Comparison of ENCODE assay signal across 8 cellular contexts in the genomic region with DNA sequence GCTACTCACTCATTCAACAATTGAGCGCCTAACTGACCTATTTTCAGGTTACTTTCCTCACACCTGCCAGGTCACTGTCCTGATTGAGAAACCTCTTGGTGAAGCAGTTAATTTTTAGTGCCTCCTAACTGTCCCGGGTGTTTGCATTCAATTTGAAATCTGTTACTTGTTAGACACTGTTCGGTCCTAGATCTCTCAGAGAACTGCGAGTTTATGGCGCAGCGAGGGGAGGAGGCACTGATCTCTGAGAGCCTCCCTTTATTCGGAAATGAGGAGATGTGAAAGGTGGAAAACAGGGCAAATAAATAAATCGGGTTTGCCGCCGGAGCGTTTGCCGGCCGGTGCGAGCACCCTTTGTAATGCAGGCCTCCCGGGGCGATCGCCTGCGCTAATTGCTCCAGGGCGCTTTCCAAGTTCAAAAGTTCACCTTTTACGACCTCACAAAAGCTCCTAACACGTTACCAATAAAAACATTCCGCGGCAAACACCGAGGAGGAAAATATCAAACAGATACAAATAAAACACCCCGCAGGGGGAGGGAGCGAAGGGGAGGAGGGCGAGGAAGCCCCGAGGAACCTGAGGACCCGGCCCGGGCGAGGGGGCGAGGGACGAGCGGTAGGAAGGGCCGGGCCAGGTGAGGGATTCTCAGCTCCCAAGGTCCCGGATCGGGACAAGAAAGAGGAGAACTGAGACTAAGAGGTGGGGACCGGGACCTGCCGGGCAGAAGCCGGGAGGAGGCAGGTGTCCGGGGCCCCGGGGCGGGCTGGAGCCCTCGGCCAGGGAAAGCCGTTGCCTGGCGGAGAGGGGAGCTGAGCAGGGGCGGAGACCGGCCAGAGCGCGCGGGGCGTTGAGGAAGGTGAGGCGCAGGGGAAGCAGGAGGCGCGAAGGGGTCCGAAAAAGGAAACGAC. TPM values are rescaled to one million over a fixed set of nuclear protein-coding genes. Genes with fewer than 3 reads are reported as not detected.
DNase-seq lines count a peak whose midpoint lies in the region; ATAC-seq and TF ChIP-seq lines count a peak whose summit lies in the region.

No MANE protein-coding gene starts in this region.

- H3K4me3 Mint-ChIP-seq in IgD-negative memory B cell: peak overlapping the region; percentile 74 to 95 (median 90)

- peak overlapping the region; percentile 55 to 92 (median 80) for H3K27ac Mint-ChIP-seq in IgD-negative memory B cell

- H3K27ac ChIP-seq in cardiac muscle cell (peak overlapping the region; percentile 96), rectal smooth muscle tissue (ENCODE audit: low read depth, low read length) (no peak overlapping the region)

- peaks cover 40% of the 10 kb centered on the region for H3K4me1 ChIP-seq in cardiac muscle cell (ENCODE audit: low read depth)
- H3K4me1 ChIP-seq in rectal smooth muscle tissue (ENCODE audit: control insufficient read depth, insufficient read depth, low read length): no peaks in the 10 kb centered on the region

- H3K9ac ChIP-seq in rectal smooth muscle tissue (ENCODE audit: low read length): peak overlapping the region; percentile 16

- TF ChIP-seq CTCF in cardiac muscle cell (IDR thresholded peaks at IDR 0.05; ENCODE audit: low read depth, low read length): no peak
- no peak for TF ChIP-seq CTCF in GM20000 (IDR thresholded peaks at IDR 0.05; ENCODE audit: extremely low read depth, missing control alignments)

- peaks cover 27 to 32% (median 30%) of the 10 kb centered on the region in 3 donors for H3K4me1 Mint-ChIP-seq in IgD-negative memory B cell

- no peaks in the 10 kb centered on the region for H3K36me3 Mint-ChIP-seq in IgD-negative memory B cell

- DNase-seq in COLO668 (lab: John Stamatoyannopoulos, UW; ENCODE audit: unreplicated experiment) (peak; percentile 58), cardiac muscle cell (ENCODE audit: low read depth in 1 of 2, low spot score in 1 of 2) (peak in 1 of 2 donors; percentile 67), GM19238 (ENCODE audit: insufficient read length, low spot score) (no peak), GM20000 (ENCODE audit: low spot score) (no peak)
- DNase-seq in activated CD8-positive, alpha-beta memory T cell treated with anti-CD3 and anti-CD28 coated beads for 24 hours: peak; percentile 70

- H3K9me3 ChIP-seq in cardiac muscle cell (ENCODE audit: low read depth): no peaks in the 10 kb centered on the region

- H3K4me3 ChIP-seq in cardiac muscle cell (peak overlapping the region; percentile 90), rectal smooth muscle tissue (ENCODE audit: low read length) (peak overlapping the region; percentile 72)

- H3K27me3 ChIP-seq in cardiac muscle cell (no peaks in the 10 kb centered on the region), rectal smooth muscle tissue (ENCODE audit: control insufficient read depth, insufficient read depth, low read length) (peaks cover 1% of the 10 kb centered on the region)

- peaks cover 53% of the 10 kb centered on the region for H3K27me3 Mint-ChIP-seq in IgD-negative memory B cell

- no peaks in the 10 kb centered on the region for H3K9me3 Mint-ChIP-seq in IgD-negative memory B cell

- H3K36me3 ChIP-seq in cardiac muscle cell (no peaks in the 10 kb centered on the region), rectal smooth muscle tissue (ENCODE audit: control insufficient read depth, insufficient read depth, low read length) (no peaks in the 10 kb centered on the region)

- no peak for ATAC-seq in esophagus mucosa

RNA-seq across cellular contexts. Expression of a gene that starts 1.4 kb away (rescaled TPM):
- 0.03 TPM for polyA plus RNA-seq in IgD-negative memory B cell
- total RNA-seq in cardiac muscle cell: 12.8 and 19.8 TPM in 2 replicates
- polyA plus RNA-seq in cardiac muscle cell: 3.2 and 5.8 TPM in 2 replicates
- 1.7 TPM for total RNA-seq in esophagus mucosa

RNA-seq across cellular contexts. Expression of a gene that starts 7.2 kb away (rescaled TPM):
- polyA plus RNA-seq in IgD-negative memory B cell (0.20 TPM), cardiac muscle cell (2.6 and 3.4 TPM in 2 replicates)
- total RNA-seq in cardiac muscle cell (4.7 and 10.7 TPM in 2 replicates), esophagus mucosa (12.3 TPM)

Comparison
In these comparisons a context has a peak if more than half of its experiments do, and no peak if none do; other contexts are left out.
1. DNase-seq: peak in COLO668 (single experiment) and activated CD8-positive, alpha-beta memory T cell treated with anti-CD3 and anti-CD28 coated beads for 24 hours (single experiment); none in GM19238 (single experiment) and GM20000 (single experiment).